Comparison of ENCODE assay signal across 20 cellular contexts in the genomic region with DNA sequence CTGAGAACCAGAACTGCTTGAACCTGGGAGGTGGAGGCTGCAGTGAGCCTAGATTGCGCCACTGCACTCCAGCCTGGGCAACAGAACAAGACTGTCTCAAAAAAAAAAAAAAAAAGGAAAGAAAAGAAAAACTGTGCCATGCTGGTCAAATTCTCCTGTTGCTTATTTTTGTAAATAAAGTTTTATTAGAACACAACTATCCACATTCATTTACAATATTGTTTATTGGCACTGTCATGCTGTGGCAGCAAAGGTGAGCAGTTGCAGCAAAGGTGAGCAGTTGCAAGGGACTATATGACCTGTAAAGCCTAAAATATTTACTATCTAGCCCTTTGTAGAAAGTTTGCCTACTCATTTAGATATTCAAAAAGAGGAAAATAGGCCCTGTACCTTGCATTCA. TPM values are rescaled to one million over a fixed set of nuclear protein-coding genes. Genes with fewer than 3 reads are reported as not detected.
DNase-seq lines count a peak whose midpoint lies in the region; ATAC-seq, FAIRE-seq and TF ChIP-seq lines count a peak whose summit lies in the region.
"Had no signal": no experiment of that assay in that cellular context is flagged by ENCODE, and none has a peak within 500 bp of the region (broad histone marks: within the 10 kb centered on the region; RNA-seq: fewer than 3 reads in every experiment).

No MANE protein-coding gene starts in this region.

- BruUV-seq in K562 (replicated peaks; lab: Mats Ljungman, UMichigan): no TSS peak

- H2AFZ ChIP-seq in K562 (ENCODE audit: low read depth, low read length): no peak overlapping the region
- H2AFZ ChIP-seq: GM23248 had no signal

- no peaks in the 10 kb centered on the region for H3K27me3 Mint-ChIP-seq in activated CD8-positive, alpha-beta T cell treated with anti-CD3 and anti-CD28 coated beads for 36 hours
- no peaks in the 10 kb centered on the region for H3K27me3 Mint-ChIP-seq in activated CD8-positive, alpha-beta T cell treated with anti-CD3 and anti-CD28 coated beads, Interleukin-2, amount 10 ng/mL, durations not matched to agents 7 days and 5 days (ENCODE audit: low read depth)
- H3K27me3 Mint-ChIP-seq in T-helper 17 cell: no peaks in the 10 kb centered on the region
- H3K27me3 Mint-ChIP-seq: IgD-negative memory B cell had no signal

- peak overlapping the region; percentile 17 for H3K27ac Mint-ChIP-seq in activated CD8-positive, alpha-beta T cell treated with anti-CD3 and anti-CD28 coated beads for 36 hours
- no peak overlapping the region for H3K27ac Mint-ChIP-seq in activated CD8-positive, alpha-beta T cell treated with anti-CD3 and anti-CD28 coated beads, Interleukin-2, amount 10 ng/mL, durations not matched to agents 7 days and 5 days
- peak overlapping the region; percentile 19 for H3K27ac Mint-ChIP-seq in T-helper 17 cell

- H3K4me1 ChIP-seq in K562 (replicated peaks in 1 of 2; ENCODE audit: control insufficient read depth in 2 of 2, insufficient read depth in 2 of 2, low read length in 2 of 2): no peaks in the 10 kb centered on the region
- H3K4me1 ChIP-seq in pancreas: no peaks in the 10 kb centered on the region
- H3K4me1 ChIP-seq: A549 had no signal

- H3K27ac ChIP-seq in K562 (ENCODE audit: extremely low read depth, low read depth, low read length) (no peak overlapping the region), pancreas (no peak overlapping the region)
- H3K27ac ChIP-seq: 22Rv1, A549, C4-2B, GM23248 had no signal

- H3K9me3 Mint-ChIP-seq in activated CD8-positive, alpha-beta T cell treated with anti-CD3 and anti-CD28 coated beads for 36 hours: no peaks in the 10 kb centered on the region
- no peaks in the 10 kb centered on the region for H3K9me3 Mint-ChIP-seq in activated CD8-positive, alpha-beta T cell treated with anti-CD3 and anti-CD28 coated beads, Interleukin-2, amount 10 ng/mL, durations not matched to agents 7 days and 5 days (ENCODE audit: insufficient read depth)
- H3K9me3 Mint-ChIP-seq: CD8-positive, alpha-beta T cell; IgD-negative memory B cell had no signal

- no peak for TF ChIP-seq CTCF in activated CD8-positive, alpha-beta T cell treated with anti-CD3 and anti-CD28 coated beads for 36 hours (IDR thresholded peaks at IDR 0.05)
- TF ChIP-seq CTCF in K562 (IDR thresholded peaks at IDR 0.05 in 2 of 3, conservative IDR thresholded peaks at IDR 0.05 in 1 of 3; ENCODE audit: insufficient read depth in 2 of 3, low read depth in 1 of 3, low read length in 3 of 3) (no peak), pancreas (IDR thresholded peaks at IDR 0.05) (no peak)

- H3K27me3 ChIP-seq in K562 (ENCODE audit: control insufficient read depth in 2 of 2, insufficient read depth in 2 of 2, low read length in 2 of 2): no peaks in the 10 kb centered on the region
- H3K27me3 ChIP-seq in pancreas: no peaks in the 10 kb centered on the region

- FAIRE-seq in K562 (lab: Jason Lieb, UNC): no peak
- no peak for FAIRE-seq in pancreas (lab: Jason Lieb, UNC)
- FAIRE-seq: A549, GM19239, HepG2 had no signal

- peaks cover 47% of the 10 kb centered on the region for H3K36me3 Mint-ChIP-seq in activated CD8-positive, alpha-beta T cell treated with anti-CD3 and anti-CD28 coated beads for 36 hours (ENCODE audit: low read depth)
- peaks cover 49% of the 10 kb centered on the region for H3K36me3 Mint-ChIP-seq in activated CD8-positive, alpha-beta T cell treated with anti-CD3 and anti-CD28 coated beads, Interleukin-2, amount 10 ng/mL, durations not matched to agents 7 days and 5 days (ENCODE audit: low read depth)
- H3K36me3 Mint-ChIP-seq in T-helper 17 cell (ENCODE audit: low read depth): peaks cover 12% of the 10 kb centered on the region

- intact Hi-C loops in activated CD8-positive, alpha-beta T cell treated with anti-CD3 and anti-CD28 coated beads for 36 hours (cut with micrococcal nuclease): no loop called here
- intact Hi-C loops in K562 (cut with micrococcal nuclease): no loop called here
- intact Hi-C loops in pancreas (cut with DNase I): no loop called here

- no peak for TF ChIP-seq RAD21 in K562 (CRISPR knock-in tag; conservative IDR thresholded peaks at IDR 0.05 in 1 of 2, IDR thresholded peaks at IDR 0.05 in 1 of 2)

- no peaks in the 10 kb centered on the region for H4K20me1 ChIP-seq in K562 (replicated peaks; ENCODE audit: control insufficient read depth, insufficient read depth, low read length)

- WGBS in K562 (ENCODE audit: insufficient coverage, low coverage, missing lambda C conversion rate): 100% methylated on average over 1 of the region's 1 CpG
- 95 to 100% methylated on average over 1 of the region's 1 CpG for WGBS in pancreas, 2 donors

- H3K79me2 ChIP-seq in K562 (ENCODE audit: control insufficient read depth, insufficient read depth, low read length): no peaks in the 10 kb centered on the region

- POLR2A ChIA-PET in activated CD8-positive, alpha-beta T cell treated with anti-CD3 and anti-CD28 coated beads for 36 hours (lab: Charles Lee): no interaction called here
- POLR2A ChIA-PET in activated CD8-positive, alpha-beta T cell treated with anti-CD3 and anti-CD28 coated beads, Interleukin-2, amount 10 ng/mL, durations not matched to agents 7 days and 5 days (lab: Charles Lee): interaction anchor here (0.7 to 2.1 kb wide), 3 partner anchors 8 to 149 kb away, joined by 3 to 7 read pairs (median 3); a partner anchor contains a TSS
- POLR2A ChIA-PET in K562 (lab: Yijun Ruan, JAX): no interaction called here

- H3K4me3 ChIP-seq in K562 (no peak overlapping the region), pancreas (no peak overlapping the region)
- H3K4me3 ChIP-seq: A549, GM23248, HAP-1 had no signal

- no peaks in the 10 kb centered on the region for H3K9me1 ChIP-seq in K562 (ENCODE audit: control insufficient read depth, insufficient read depth, low read length)

- TF ChIP-seq POLR2A in K562 (conservative IDR thresholded peaks at IDR 0.05) (no peak), GM18505 (IDR thresholded peaks at IDR 0.05; ENCODE audit: borderline replicate concordance, extremely low read depth, insufficient read depth, insufficient read length) (no peak)

- peaks cover 26% of the 10 kb centered on the region for H3K36me3 ChIP-seq in K562 (ENCODE audit: control insufficient read depth, insufficient read depth, low read length)
- no peaks in the 10 kb centered on the region for H3K36me3 ChIP-seq in pancreas

- in situ Hi-C loops in K562 (cut with MboI): no loop called here

- no peaks in the 10 kb centered on the region for H3K9me3 ChIP-seq in T-helper 17 cell (ENCODE audit: control insufficient read depth, low read length, poor library complexity, severe bottlenecking)
- no peaks in the 10 kb centered on the region for H3K9me3 ChIP-seq in K562 (replicated peaks; ENCODE audit: control insufficient read depth, insufficient read depth, low read depth, low read length)
- H3K9me3 ChIP-seq in pancreas: no peaks in the 10 kb centered on the region
- H3K9me3 ChIP-seq: A549, HAP-1 had no signal

- ATAC-seq in activated CD8-positive, alpha-beta T cell treated with anti-CD3 and anti-CD28 coated beads for 36 hours: no peak
- ATAC-seq in activated CD8-positive, alpha-beta T cell treated with anti-CD3 and anti-CD28 coated beads, Interleukin-2, amount 10 ng/mL, durations not matched to agents 7 days and 5 days: no peak
- ATAC-seq in T-helper 17 cell (no peak), K562 (no peak), left lobe of liver (no peak), pancreas (no peak), GM18505 (IDR thresholded peaks at IDR 0.05; ENCODE audit: unreplicated experiment) (no peak)
- ATAC-seq: A549; CD8-positive, alpha-beta T cell; HepG2 had no signal

- no peak overlapping the region for H3K9ac ChIP-seq in K562 (ENCODE audit: insufficient read depth in 1 of 2, low read depth in 2 of 2, low read length in 2 of 2)
- H3K9ac ChIP-seq: GM23248 had no signal

- TF ChIP-seq EP300 in K562 (IDR thresholded peaks at IDR 0.05; ENCODE audit: low read length): no peak

- DNase-seq in activated CD8-positive, alpha-beta T cell treated with anti-CD3 and anti-CD28 coated beads for 36 hours: no peak
- DNase-seq in activated CD8-positive, alpha-beta T cell treated with anti-CD3 and anti-CD28 coated beads, Interleukin-2, amount 10 ng/mL, durations not matched to agents 7 days and 5 days: no peak
- DNase-seq in T-helper 17 cell: no peak
- no peak for DNase-seq in K562 (ENCODE audit: extremely low read depth in 1 of 4, low spot score in 3 of 4)
- no peak for DNase-seq in left lobe of liver (ENCODE audit: low spot score)
- no peak for DNase-seq in pancreas
- DNase-seq: AML-193; Calu3; CD8-positive, alpha-beta T cell; DMS79 treated with DMSO at 0.1 percent for 48 hours; GF-D8 had no signal

- peaks cover 18% of the 10 kb centered on the region for H3K4me1 Mint-ChIP-seq in activated CD8-positive, alpha-beta T cell treated with anti-CD3 and anti-CD28 coated beads for 36 hours (ENCODE audit: low read depth)
- peaks cover 11% of the 10 kb centered on the region for H3K4me1 Mint-ChIP-seq in activated CD8-positive, alpha-beta T cell treated with anti-CD3 and anti-CD28 coated beads, Interleukin-2, amount 10 ng/mL, durations not matched to agents 7 days and 5 days (ENCODE audit: low read depth)
- peaks cover 7% of the 10 kb centered on the region for H3K4me1 Mint-ChIP-seq in T-helper 17 cell

- CTCF ChIA-PET in activated CD8-positive, alpha-beta T cell treated with anti-CD3 and anti-CD28 coated beads for 36 hours (lab: Charles Lee): no interaction called here
- CTCF ChIA-PET in activated CD8-positive, alpha-beta T cell treated with anti-CD3 and anti-CD28 coated beads, Interleukin-2, amount 10 ng/mL, durations not matched to agents 7 days and 5 days (lab: Charles Lee): no interaction called here
- CTCF ChIA-PET in K562 (lab: Yijun Ruan, JAX; ENCODE audit: low intra/inter-chr PET ratio): no interaction called here

- no peak overlapping the region for H3K4me2 ChIP-seq in K562 (ENCODE audit: insufficient read depth, low read length)
- H3K4me2 ChIP-seq: A549 had no signal

- no peak overlapping the region for H3K4me3 Mint-ChIP-seq in activated CD8-positive, alpha-beta T cell treated with anti-CD3 and anti-CD28 coated beads for 36 hours
- no peak overlapping the region for H3K4me3 Mint-ChIP-seq in activated CD8-positive, alpha-beta T cell treated with anti-CD3 and anti-CD28 coated beads, Interleukin-2, amount 10 ng/mL, durations not matched to agents 7 days and 5 days
- no peak overlapping the region for H3K4me3 Mint-ChIP-seq in T-helper 17 cell
- H3K4me3 Mint-ChIP-seq: CD8-positive, alpha-beta T cell; IgD-negative memory B cell had no signal

RNA-seq across cellular contexts. Expression of a gene that starts 18.3 kb away (rescaled TPM):
- 10 to 100 TPM in 1 of 2 experiments, 1 to 10 TPM in 1; 8.5 to 10.3 TPM for total RNA-seq in activated CD8-positive, alpha-beta T cell treated with anti-CD3 and anti-CD28 coated beads for 36 hours
- 10 to 100 TPM; 11.7 to 14.0 TPM for total RNA-seq in activated CD8-positive, alpha-beta T cell treated with anti-CD3 and anti-CD28 coated beads, Interleukin-2, amount 10 ng/mL, durations not matched to agents 7 days and 5 days
- total RNA-seq in T-helper 17 cell (10 to 100 TPM; 24.3 to 24.4 TPM), K562 (2014; rRNA removed) (3.6 and 4.4 TPM in 2 replicates), K562 (2014; rRNA removed; fragmentation: Illumina TruSeq; extraction: Trizol) (6.7 and 6.9 TPM in 2 replicates), K562 (2015; rRNA removed; fragmentation: Illumina TruSeq; extraction: Trizol) (7.3 and 8.6 TPM in 2 replicates), K562 (2021) (4.7 and 5.4 TPM in 2 replicates), left lobe of liver (4.5 TPM), pancreas (1 to 10 TPM; 2.6 to 4.7 (median 3.2) TPM)
- total RNA-seq in K562 (2011; cell fraction: chromatin; rRNA removed; ENCODE audit: low replicate concordance): 8.1 and 17.6 TPM in 2 replicates
- 6.7 and 7.2 TPM in 2 replicates for total RNA-seq in K562 (2011; cell fraction: nucleolus; rRNA removed)
- 8.9 and 9.9 TPM in 2 replicates for total RNA-seq in K562 (2011; cell fraction: nucleoplasm; rRNA removed)
- polyA plus RNA-seq in K562 (2011; rRNA removed) (7.0 and 10.1 TPM in 2 replicates), K562 (2014; fragmentation: Illumina TruSeq; extraction: Trizol) (4.7 and 6.6 TPM in 2 replicates), K562 (2014; fragmentation: Nextera tagmentation; extraction: Ambion mirVana) (10 to 100 TPM; 10.1 to 12.1 TPM), K562 (2014; rRNA removed) (3.5 and 5.4 TPM in 2 replicates), pancreas (1 to 10 TPM; 1.5 to 3.5 TPM)
- 4.5 and 4.7 TPM in 2 replicates for polyA plus RNA-seq in K562 (2011; cell fraction: cytosol; rRNA removed)
- polyA plus RNA-seq in K562 (2011; cell fraction: nucleus; rRNA removed): 5.4 and 6.3 TPM in 2 replicates
- 4.1 and 5.0 TPM in 2 replicates for polyA plus RNA-seq in K562 (2012)
- polyA minus RNA-seq in K562 (2011; rRNA and poly(A)+ RNA removed): 14.7 and 15.4 TPM in 2 replicates
- polyA minus RNA-seq in K562 (2011; cell fraction: cytosol; rRNA and poly(A)+ RNA removed): 3.2 and 3.9 TPM in 2 replicates
- 11.7 and 22.1 TPM in 2 replicates for polyA minus RNA-seq in K562 (2011; cell fraction: nucleus; rRNA and poly(A)+ RNA removed)

RNA-seq across cellular contexts. Expression of a gene that starts 18.4 kb away (rescaled TPM):
- 1 to 10 TPM; 1.2 to 1.6 TPM for total RNA-seq in activated CD8-positive, alpha-beta T cell treated with anti-CD3 and anti-CD28 coated beads for 36 hours
- 1 to 10 TPM in 1 of 2 experiments, under 1 TPM in 1; 0.58 to 1.7 TPM for total RNA-seq in activated CD8-positive, alpha-beta T cell treated with anti-CD3 and anti-CD28 coated beads, Interleukin-2, amount 10 ng/mL, durations not matched to agents 7 days and 5 days
- 1 to 10 TPM; 6.4 to 9.7 TPM for total RNA-seq in T-helper 17 cell
- total RNA-seq in K562 (2011; cell fraction: chromatin; rRNA removed; ENCODE audit: low replicate concordance): 1.3 and 3.1 TPM in 2 replicates
- 0.67 and 1.1 TPM in 2 replicates for total RNA-seq in K562 (2011; cell fraction: nucleolus; rRNA removed)
- 2.6 and 4.4 TPM in 2 replicates for total RNA-seq in K562 (2011; cell fraction: nucleoplasm; rRNA removed)
- total RNA-seq in K562 (2014; rRNA removed): 0.69 and 1.0 TPM in 2 replicates
- 0.87 and 0.99 TPM in 2 replicates for total RNA-seq in K562 (2014; rRNA removed; fragmentation: Illumina TruSeq; extraction: Trizol)
- 1.3 and 1.5 TPM in 2 replicates for total RNA-seq in K562 (2015; rRNA removed; fragmentation: Illumina TruSeq; extraction: Trizol)
- total RNA-seq in K562 (2021): 1.1 and 1.2 TPM in 2 replicates
- 0.68 and 0.99 TPM in 2 replicates for polyA plus RNA-seq in K562 (2011; rRNA removed)
- 0.21 and 0.25 TPM in 2 replicates for polyA plus RNA-seq in K562 (2011; cell fraction: cytosol; rRNA removed)
- polyA plus RNA-seq in K562 (2011; cell fraction: nucleus; rRNA removed): 0.74 TPM in 2 replicates
- 0.78 and 1.0 TPM in 2 replicates for polyA plus RNA-seq in K562 (2012)
- polyA plus RNA-seq in K562 (2014; fragmentation: Illumina TruSeq; extraction: Trizol): 0.62 and 0.85 TPM in 2 replicates
- polyA plus RNA-seq in K562 (2014; fragmentation: Nextera tagmentation; extraction: Ambion mirVana): under 1 TPM; 0.28 to 0.63 TPM
- 0.59 and 1.2 TPM in 2 replicates for polyA plus RNA-seq in K562 (2014; rRNA removed)
- polyA minus RNA-seq in K562 (2011; rRNA and poly(A)+ RNA removed): 0.84 and 2.2 TPM in 2 replicates
- polyA minus RNA-seq in K562 (2011; cell fraction: cytosol; rRNA and poly(A)+ RNA removed): not detected in 2 replicates
- 1.00 and 1.8 TPM in 2 replicates for polyA minus RNA-seq in K562 (2011; cell fraction: nucleus; rRNA and poly(A)+ RNA removed)
- total RNA-seq in left lobe of liver: 0.48 TPM
- total RNA-seq in pancreas: 1 to 10 TPM; 2.4 to 7.2 (median 3.3) TPM
- polyA plus RNA-seq in pancreas: 1 to 10 TPM; 2.1 to 4.8 TPM
